12 cellular contexts compared by ENCODE assay signal in the genomic region with DNA sequence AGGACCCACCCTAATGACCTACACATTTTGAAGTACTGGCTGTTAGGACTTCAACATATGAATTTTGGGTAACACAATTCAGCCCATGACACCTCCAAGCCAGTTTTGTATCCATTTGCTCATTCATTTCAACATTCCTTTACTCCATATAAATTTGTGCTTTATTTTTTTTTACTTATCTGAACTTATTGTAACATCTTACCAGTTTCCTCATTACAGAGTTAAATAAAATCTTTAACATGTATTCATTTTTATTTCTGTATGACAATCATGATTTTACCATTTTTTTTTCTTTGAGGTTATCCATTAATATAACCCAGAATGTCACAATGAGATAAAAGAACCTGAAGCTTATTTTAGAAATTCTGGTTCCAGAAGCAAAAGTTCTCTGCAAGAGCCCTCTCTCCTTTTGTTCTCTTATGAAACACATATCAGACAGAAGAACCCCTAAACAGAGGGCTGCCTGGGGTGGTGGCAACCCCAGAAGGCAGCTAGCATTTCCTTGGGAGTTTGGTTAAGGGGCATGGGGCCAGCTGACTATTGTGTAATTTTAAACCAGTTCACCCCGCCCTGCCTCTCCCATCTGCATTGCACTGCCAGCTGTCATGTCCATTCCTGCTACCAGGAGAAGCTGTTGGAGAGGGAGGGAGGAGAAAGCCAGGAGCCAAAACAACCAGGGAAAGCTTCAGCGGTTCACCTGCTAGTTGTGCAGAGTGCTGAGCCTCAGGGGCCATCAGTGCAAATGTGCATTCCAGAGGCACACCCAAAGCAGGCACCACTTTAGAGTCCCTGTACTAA. TPM values are rescaled to one million over a fixed set of nuclear protein-coding genes. Genes with fewer than 3 reads are reported as not detected.
DNase-seq lines count a peak whose midpoint lies in the region; ATAC-seq, FAIRE-seq and TF ChIP-seq lines count a peak whose summit lies in the region.
"Had no signal": no experiment of that assay in that cellular context is flagged by ENCODE, and none has a peak within 500 bp of the region (broad histone marks: within the 10 kb centered on the region; RNA-seq: fewer than 3 reads in every experiment).

No MANE protein-coding gene starts in this region.

- no peak for FAIRE-seq in GM12891 (lab: Jason Lieb, UNC)

- no peaks in the 10 kb centered on the region for H3K27me3 ChIP-seq in colonic mucosa

- in situ Hi-C loops in G401 (cut with HindIII; ENCODE audit: low sequenced_read_pairs) = no loop called here

- DNase-seq in G401 (ENCODE audit: low spot score) (peak; percentile 1), NCI-H2107 (lab: John Stamatoyannopoulos, UW) (peak; percentile 75), colonic mucosa (peak; percentile 80), mucosa of gallbladder (ENCODE audit: low spot score) (peak; percentile 36), GM19238 (ENCODE audit: insufficient read length, low spot score) (no peak), GM12891 (ENCODE audit: insufficient read length, low spot score) (no peak)
- DNase-seq in stimulated activated CD4-positive, alpha-beta T cell treated with anti-CD3 and anti-CD28 coated beads, Interleukin-1b, Interleukin-23, amount 100 ng/mL, for 48 hours = no peak
- DNase-seq: effector memory CD4-positive, alpha-beta T cell; HCEC 1CT; NCI-H774; stimulated activated naive B cell treated with anti-CD40 and anti-IgM and Interleukin-4, amounts not matched to agents 10 μg/mL and 1 μg/mL and 100 μg/mL, for 72 hours had no signal

- H3K9ac ChIP-seq in colonic mucosa (ENCODE audit: low read depth in 2 of 2, low read length in 2 of 2) = no peak overlapping the region

- H3K36me3 ChIP-seq in colonic mucosa = no peaks in the 10 kb centered on the region

- TF ChIP-seq POLR2A in GM12891 (IDR thresholded peaks at IDR 0.05; ENCODE audit: low read depth, low read length) = no peak

- TF ChIP-seq CTCF in colonic mucosa (IDR thresholded peaks at IDR 0.05) = no peak

- ATAC-seq in HG03565 (IDR thresholded peaks at IDR 0.05; ENCODE audit: unreplicated experiment) = no peak
- ATAC-seq: stimulated activated naive B cell treated with anti-CD40 and anti-IgM and Interleukin-4, amounts not matched to agents 10 μg/mL and 1 μg/mL and 100 μg/mL, for 72 hours had no signal

- no peak overlapping the region for H3K4me3 ChIP-seq in colonic mucosa

- no peaks in the 10 kb centered on the region for H3K9me3 ChIP-seq in colonic mucosa

- intact Hi-C loops in colonic mucosa (cut with DNase I) = no loop called here

- H3K27ac ChIP-seq in colonic mucosa = no peak overlapping the region

- H3K4me1 ChIP-seq in colonic mucosa = peaks cover 8% of the 10 kb centered on the region

TF ChIP-seq in GM12891, 5 proteins besides CTCF, POLR2A, EP300 and RAD21:
- TF ChIP-seq POLR2AphosphoS5 (IDR thresholded peaks at IDR 0.05; ENCODE audit: low read depth, low read length) = no peak
- no peak for TF ChIP-seq TAF1 (IDR thresholded peaks at IDR 0.05; ENCODE audit: low read depth, low read length)
- TF ChIP-seq PAX5 (IDR thresholded peaks at IDR 0.05; ENCODE audit: insufficient read depth, low read length, severe bottlenecking) = no peak
- TF ChIP-seq POU2F2 (IDR thresholded peaks at IDR 0.05; ENCODE audit: low read depth, low read length) = no peak
- no peak for TF ChIP-seq SPI1 (IDR thresholded peaks at IDR 0.05; ENCODE audit: low read depth, low read length)

RNA-seq across cellular contexts. Expression of gene ATP1B3, which starts 47.8 kb away (rescaled TPM):
- total RNA-seq in G401 (2014; rRNA removed; shearing (Covaris generic)) = 45.6 and 51.0 TPM in 2 replicates
- total RNA-seq in colonic mucosa (100 to 1,000 TPM; 231 to 374 TPM), mucosa of gallbladder (75.4 TPM)
- polyA plus RNA-seq in GM12891 (2012; ENCODE audit: low read depth, missing spikeins) = 72.8 TPM

Comparison
In these comparisons a context has a peak if more than half of its experiments do, and no peak if none do; other contexts are left out.
1. DNase-seq: peak in G401 (single experiment), NCI-H2107 (single experiment), colonic mucosa (single experiment) and mucosa of gallbladder (single experiment); none in GM19238 (single experiment), GM12891 (single experiment) and stimulated activated CD4-positive, alpha-beta T cell treated with anti-CD3 and anti-CD28 coated beads, Interleukin-1b, Interleukin-23, amount 100 ng/mL, for 48 hours (single experiment).